ENCODE assay signal across 14 cellular contexts in the genomic region with DNA sequence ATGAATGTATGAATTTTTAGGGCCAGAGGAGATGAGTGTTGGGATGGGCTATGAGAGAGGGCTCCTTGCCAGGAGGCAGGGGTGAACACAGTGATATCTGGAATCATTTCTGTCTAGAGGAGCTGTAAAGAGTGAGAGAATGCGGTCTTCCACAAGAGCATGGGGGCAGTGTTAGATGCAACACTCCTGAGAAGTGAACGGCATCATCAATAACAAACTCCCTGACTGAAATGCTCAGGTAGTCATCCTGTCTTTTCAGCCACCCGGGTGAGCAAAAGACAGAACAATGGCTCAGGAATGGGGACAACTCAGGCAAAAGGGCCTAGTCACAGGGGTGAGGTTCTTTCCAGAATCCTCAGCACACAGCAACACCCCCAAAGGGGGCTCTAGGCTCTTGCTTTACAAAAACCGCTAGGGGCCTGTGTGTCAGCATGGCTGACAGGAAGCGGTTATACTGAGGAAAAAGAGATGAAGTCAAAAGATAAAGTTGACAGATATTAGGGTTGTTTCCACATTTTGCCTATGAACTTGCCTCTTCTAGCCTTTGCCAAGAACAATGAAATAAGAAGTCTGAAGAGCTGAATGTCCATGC.
DNase-seq lines count a peak whose midpoint lies in the region; ATAC-seq and TF ChIP-seq lines count a peak whose summit lies in the region.
"Had no signal": no experiment of that assay in that cellular context is flagged by ENCODE, and none has a peak within 500 bp of the region (broad histone marks: within the 10 kb centered on the region; RNA-seq: fewer than 3 reads in every experiment).

No MANE protein-coding gene starts in this region.

- H3K9me3 Mint-ChIP-seq in CD4-positive, alpha-beta T cell, result no peaks in the 10 kb centered on the region
- no peaks in the 10 kb centered on the region for H3K9me3 Mint-ChIP-seq in immature natural killer cell
- H3K9me3 Mint-ChIP-seq: activated B cell treated with CpG ODN at 0.5 μM for 24 hours had no signal

- TF ChIP-seq CTCF in CD4-positive, alpha-beta T cell (IDR thresholded peaks at IDR 0.05), result no peak

- POLR2A ChIA-PET in CD4-positive, alpha-beta T cell (lab: Charles Lee), result no interaction called here

- DNase-seq in CD4-positive, alpha-beta T cell, result peak in 1 of 10 experiments; percentile 8
- peak; percentile 42 for DNase-seq in KBM-7
- peak; percentile 65 for DNase-seq in activated CD8-positive, alpha-beta memory T cell treated with anti-CD3 and anti-CD28 coated beads, Interleukin-2, amount 50 U/mL, for 48 hours
- DNase-seq in immature natural killer cell, result peak; percentile 40 to 51 (median 40)
- DNase-seq in H4 (ENCODE audit: low spot score), result no peak
- no peak for DNase-seq in RKO (ENCODE audit: low spot score)
- no peak for DNase-seq in Right ventricle myocardium superior
- DNase-seq: activated B cell treated with CpG ODN at 0.5 μM for 24 hours; BE2C; gastrocnemius medialis; GM23248; MG63; stimulated activated CD4-positive, alpha-beta T cell treated with anti-CD3 and anti-CD28 coated beads, Interleukin-4, amount 100 ng/mL, for 4 hours had no signal

- H3K36me3 Mint-ChIP-seq in CD4-positive, alpha-beta T cell (ENCODE audit: low read depth), result no peaks in the 10 kb centered on the region
- H3K36me3 Mint-ChIP-seq in immature natural killer cell, result peaks cover 0 to 6% (median 4%) of the 10 kb centered on the region in 3 donors

- peak; percentile 63 for ATAC-seq in CD4-positive, alpha-beta T cell (ENCODE audit: poor library complexity)
- no peak for ATAC-seq in HG03097 (IDR thresholded peaks at IDR 0.05; ENCODE audit: low FRiP score, unreplicated experiment)
- no peak for ATAC-seq in Right ventricle myocardium superior (ENCODE audit: poor library complexity)
- ATAC-seq: gastrocnemius medialis had no signal

- H3K27me3 Mint-ChIP-seq in CD4-positive, alpha-beta T cell, result no peaks in the 10 kb centered on the region
- H3K27me3 Mint-ChIP-seq in immature natural killer cell (ENCODE audit: low read depth in 3 of 3), result peaks cover 0 to 5% (median 1%) of the 10 kb centered on the region in 3 donors
- H3K27me3 Mint-ChIP-seq: activated B cell treated with CpG ODN at 0.5 μM for 24 hours had no signal

- no peak overlapping the region for H3K27ac ChIP-seq in CD4-positive, alpha-beta T cell (ENCODE audit: low read depth, low read length)
- H3K27ac ChIP-seq: gastrocnemius medialis, GM23248 had no signal

- in situ Hi-C loops in KBM-7 (cut with MboI; ENCODE audit: low pct_unique_long_range_greater_than_20kb, low sequenced_read_pairs), result no loop called here

- H3K4me3 Mint-ChIP-seq in CD4-positive, alpha-beta T cell, result peak overlapping the region; percentile 31
- peak overlapping the region; percentile 6 to 75 (median 56) for H3K4me3 Mint-ChIP-seq in immature natural killer cell
- H3K4me3 Mint-ChIP-seq: activated B cell treated with CpG ODN at 0.5 μM for 24 hours had no signal

- H3K27me3 ChIP-seq in CD4-positive, alpha-beta T cell (ENCODE audit: control insufficient read depth, insufficient read depth, low read length), result no peaks in the 10 kb centered on the region
- H3K27me3 ChIP-seq: BE2C, gastrocnemius medialis, MG63 had no signal

- intact Hi-C loops in CD4-positive, alpha-beta T cell (cut with DNase I, micrococcal nuclease), result no loop called here
- intact Hi-C loops in Right ventricle myocardium superior (cut with DNase I), result no loop called here

- no peaks in the 10 kb centered on the region for H3K9me3 ChIP-seq in CD4-positive, alpha-beta T cell (ENCODE audit: control insufficient read depth, low read length)
- H3K9me3 ChIP-seq: BE2C, gastrocnemius medialis, MG63 had no signal

- CTCF ChIA-PET in CD4-positive, alpha-beta T cell (lab: Charles Lee), result no interaction called here

- no peak overlapping the region for H3K27ac Mint-ChIP-seq in CD4-positive, alpha-beta T cell
- H3K27ac Mint-ChIP-seq in immature natural killer cell, result peak overlapping the region; percentile 41 to 80 (median 68)
- H3K27ac Mint-ChIP-seq: activated B cell treated with CpG ODN at 0.5 μM for 24 hours had no signal

- H3K4me1 Mint-ChIP-seq in CD4-positive, alpha-beta T cell (ENCODE audit: low read depth), result peaks cover 39% of the 10 kb centered on the region
- H3K4me1 Mint-ChIP-seq in immature natural killer cell, result peaks cover 35 to 38% of the 10 kb centered on the region in 2 donors
- H3K4me1 Mint-ChIP-seq: activated B cell treated with CpG ODN at 0.5 μM for 24 hours had no signal

Comparison
In these comparisons a context has a peak if more than half of its experiments do, and no peak if none do; other contexts are left out.
1. DNase-seq: peak in KBM-7 (single experiment), activated CD8-positive, alpha-beta memory T cell treated with anti-CD3 and anti-CD28 coated beads, Interleukin-2, amount 50 U/mL, for 48 hours (single experiment) and immature natural killer cell (3 of 3); none in H4 (single experiment), RKO (single experiment) and Right ventricle myocardium superior (single experiment).